In the genomic region with DNA sequence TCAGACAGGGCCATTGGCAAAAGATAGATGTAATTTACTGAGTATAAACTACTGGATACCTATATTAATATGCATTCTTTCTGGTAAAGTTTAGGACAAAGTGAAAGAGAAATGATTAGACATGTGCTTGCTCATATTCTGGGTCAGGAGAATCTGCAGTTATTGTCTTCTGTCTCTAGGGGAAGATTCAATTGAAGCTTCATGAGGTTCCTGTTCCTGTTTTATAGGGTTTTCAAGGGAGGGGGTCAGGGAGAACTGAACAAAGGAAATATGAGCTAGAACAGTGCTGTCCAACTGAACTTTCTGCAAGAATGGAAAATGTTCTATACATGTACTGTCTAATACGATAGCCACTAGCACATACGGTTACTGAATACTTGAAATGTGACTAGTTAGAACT, we compare ENCODE assay signal across 1 cellular context.
A peak's percentile ranks its signal among the peaks of the same experiment; 100 is the strongest.
TF ChIP-seq lines count a peak whose summit lies in the region.

No MANE protein-coding gene starts in this region.

TF ChIP-seq in K562, 482 proteins besides CTCF, POLR2A, EP300 and RAD21 (continued from another document):
- TF ChIP-seq, protein P1, sequence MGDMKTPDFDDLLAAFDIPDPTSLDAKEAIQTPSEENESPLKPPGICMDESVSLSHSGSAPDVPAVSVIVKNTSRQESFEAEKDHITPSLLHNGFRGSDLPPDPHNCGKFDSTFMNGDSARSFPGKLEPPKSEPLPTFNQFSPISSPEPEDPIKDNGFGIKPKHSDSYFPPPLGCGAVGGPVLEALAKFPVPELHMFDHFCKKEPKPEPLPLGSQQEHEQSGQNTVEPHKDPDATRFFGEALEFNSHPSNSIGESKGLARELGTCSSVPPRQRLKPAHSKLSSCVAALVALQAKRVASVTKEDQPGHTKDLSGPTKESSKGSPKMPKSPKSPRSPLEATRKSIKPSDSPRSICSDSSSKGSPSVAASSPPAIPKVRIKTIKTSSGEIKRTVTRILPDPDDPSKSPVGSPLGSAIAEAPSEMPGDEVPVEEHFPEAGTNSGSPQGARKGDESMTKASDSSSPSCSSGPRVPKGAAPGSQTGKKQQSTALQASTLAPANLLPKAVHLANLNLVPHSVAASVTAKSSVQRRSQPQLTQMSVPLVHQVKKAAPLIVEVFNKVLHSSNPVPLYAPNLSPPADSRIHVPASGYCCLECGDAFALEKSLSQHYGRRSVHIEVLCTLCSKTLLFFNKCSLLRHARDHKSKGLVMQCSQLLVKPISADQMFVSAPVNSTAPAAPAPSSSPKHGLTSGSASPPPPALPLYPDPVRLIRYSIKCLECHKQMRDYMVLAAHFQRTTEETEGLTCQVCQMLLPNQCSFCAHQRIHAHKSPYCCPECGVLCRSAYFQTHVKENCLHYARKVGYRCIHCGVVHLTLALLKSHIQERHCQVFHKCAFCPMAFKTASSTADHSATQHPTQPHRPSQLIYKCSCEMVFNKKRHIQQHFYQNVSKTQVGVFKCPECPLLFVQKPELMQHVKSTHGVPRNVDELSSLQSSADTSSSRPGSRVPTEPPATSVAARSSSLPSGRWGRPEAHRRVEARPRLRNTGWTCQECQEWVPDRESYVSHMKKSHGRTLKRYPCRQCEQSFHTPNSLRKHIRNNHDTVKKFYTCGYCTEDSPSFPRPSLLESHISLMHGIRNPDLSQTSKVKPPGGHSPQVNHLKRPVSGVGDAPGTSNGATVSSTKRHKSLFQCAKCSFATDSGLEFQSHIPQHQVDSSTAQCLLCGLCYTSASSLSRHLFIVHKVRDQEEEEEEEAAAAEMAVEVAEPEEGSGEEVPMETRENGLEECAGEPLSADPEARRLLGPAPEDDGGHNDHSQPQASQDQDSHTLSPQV (IDR thresholded peaks at IDR 0.05) = peak; percentile 58; the same call in 1 of the 2 replicates
- no peak for TF ChIP-seq ZNF764 (CRISPR knock-in tag; IDR thresholded peaks at IDR 0.05; ENCODE audit: low read depth)
